Comparison of ENCODE assay signal across 21 cellular contexts in the genomic region with DNA sequence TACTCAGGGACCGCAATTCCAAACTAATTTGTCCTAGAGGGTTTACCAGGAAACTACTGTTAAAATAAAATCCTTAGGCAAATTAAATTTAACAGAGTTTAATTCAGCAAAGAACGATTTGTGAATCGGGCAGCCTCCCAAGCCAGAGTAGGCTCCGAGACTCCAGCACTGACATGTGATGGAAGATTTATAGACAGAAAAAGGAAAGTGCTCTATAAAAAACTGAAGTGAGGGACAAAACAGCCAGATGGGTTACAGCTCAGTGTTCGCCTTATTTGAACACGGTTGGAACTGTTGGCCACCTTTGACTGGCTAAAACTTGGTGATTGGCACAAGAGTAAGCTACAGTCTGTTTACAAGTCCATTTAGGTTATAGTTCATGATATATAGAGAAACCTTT.
"Had no signal": no experiment of that assay in that cellular context is flagged by ENCODE, and none has a peak within 500 bp of the region (broad histone marks: within the 10 kb centered on the region; RNA-seq: fewer than 3 reads in every experiment).

No MANE protein-coding gene starts in this region.

- DNase-seq: activated CD4-positive, alpha-beta T cell treated with anti-CD3 and anti-CD28 coated beads for 48 hours; activated CD4-positive, alpha-beta T cell treated with anti-CD3 and anti-CD28 coated beads, Interleukin-2, amount 50 U/mL, for 4 hours; activated CD4-positive, CD25-positive, alpha-beta regulatory T cell treated with anti-CD3 and anti-CD28 coated beads, Interleukin-2, amount 50 U/mL, for 72 hours; activated CD8-positive, alpha-beta memory T cell treated with anti-CD3 and anti-CD28 coated beads, Interleukin-2, amount 50 U/mL, for 48 hours; activated CD8-positive, alpha-beta T cell treated with anti-CD3 and anti-CD28 coated beads, Interleukin-2, amount 10 ng/mL, durations not matched to agents 7 days and 5 days; activated effector memory CD4-positive, alpha-beta T cell treated with Interleukin-2 at 50 U/mL for 16 hours; activated naive CD4-positive, alpha-beta T cell; activated T-cell treated with anti-CD3 and anti-CD28 coated beads, Interleukin-2, amount 50 U/mL, for 1 hour; aorta; caudate nucleus; colonic mucosa; Karpas-422; NCI-H1092; NCI-H1417; NCI-H187; NCI-H526; NCI-H774; NK-92 treated with Interleukin-12 subunit alpha and Interleukin-12 subunit beta, amount 100 ng/mL, for 24 hours; OCI-M1; RPMI8226 had no signal

- H3K4me3 ChIP-seq: breast epithelium, colonic mucosa had no signal
